22 cellular contexts compared by ENCODE assay signal in genomic region chr6:169898788-169899480, GRCh38.
A peak's percentile ranks its signal among the peaks of the same experiment; 100 is the strongest.
DNase-seq lines count a peak whose midpoint lies in the region; ATAC-seq, FAIRE-seq and TF ChIP-seq lines count a peak whose summit lies in the region.
"Had no signal": no experiment of that assay in that cellular context is flagged by ENCODE, and none has a peak within 500 bp of the region (broad histone marks: within the 10 kb centered on the region; RNA-seq: fewer than 3 reads in every experiment).

No MANE protein-coding gene starts in this region.

- peaks cover 2 to 35% (median 14%) of the 10 kb centered on the region in 10 experiments; a peak in 17 of 20 replicates for H3K4me1 ChIP-seq in BLaER1 treated with 17β-estradiol and CSF1 and Interleukin-3, amounts not matched to agents 10 nM and 100 nM
- no peaks in the 10 kb centered on the region for H3K4me1 ChIP-seq in HepG2 (ENCODE audit: insufficient read depth, low read length)
- H3K4me1 ChIP-seq: transverse colon had no signal

- H3K4me2 ChIP-seq in BLaER1 treated with 17β-estradiol and CSF1 and Interleukin-3, amounts not matched to agents 10 nM and 100 nM = peak overlapping the region in 9 of 11 experiments; percentile 29 to 88 (median 74); a peak in 13 of 22 replicates
- H3K4me2 ChIP-seq in HepG2 (ENCODE audit: low read depth, low read length) = no peak overlapping the region
- H3K4me2 ChIP-seq: SK-N-SH had no signal

- TF ChIP-seq EP300 in HepG2 (IDR thresholded peaks at IDR 0.05; ENCODE audit: low read depth in 2 of 2, low read length in 2 of 2) (no peak), HepG2 (CRISPR knock-in tag; IDR thresholded peaks at IDR 0.05; ENCODE audit: borderline replicate concordance) (no peak)

- no peak overlapping the region for H3K4me3 ChIP-seq in BLaER1 treated with 17β-estradiol and CSF1 and Interleukin-3, amounts not matched to agents 10 nM and 100 nM
- no peak overlapping the region for H3K4me3 ChIP-seq in HepG2 (replicated peaks in 1 of 3; ENCODE audit: insufficient read depth in 1 of 3, low read depth in 2 of 3, low read length in 3 of 3)
- H3K4me3 ChIP-seq: transverse colon had no signal

- POLR2A ChIA-PET in HepG2 (lab: Yijun Ruan, JAX) = no interaction called here

- no peaks in the 10 kb centered on the region for H3K9me3 ChIP-seq in BLaER1 treated with 17β-estradiol and CSF1 and Interleukin-3, amounts not matched to agents 10 nM and 100 nM (replicated peaks in 1 of 11)
- H3K9me3 ChIP-seq in HepG2 (ENCODE audit: low read length) = peaks cover 4% of the 10 kb centered on the region; the same call in 1 of the 2 replicates
- H3K9me3 ChIP-seq: SK-N-SH, transverse colon had no signal

- DNase-seq in dermis microvascular lymphatic vessel endothelial cell (ENCODE audit: low read depth in 2 of 2) (peak; percentile 77 to 95), HepG2 (ENCODE audit: low spot score) (no peak), pulmonary artery endothelial cell (ENCODE audit: low read depth, low spot score) (peak; percentile 86), NCI-H1092 treated with DMSO at 0.1 percent for 48 hours (lab: John Stamatoyannopoulos, UW) (no peak), LoVo (ENCODE audit: low spot score) (no peak), SHP77 (lab: John Stamatoyannopoulos, UW) (no peak)
- DNase-seq: activated CD4-positive, alpha-beta T cell treated with anti-CD3 and anti-CD28 coated beads for 48 hours; activated naive CD4-positive, alpha-beta T cell treated with Interleukin-2 at 50 U/mL for 16 hours; activated T-cell treated with anti-CD3 and anti-CD28 coated beads, Interleukin-2, amount 50 U/mL, for 4 hours; CD4-positive, alpha-beta T cell; effector memory CD4-positive, alpha-beta T cell; naive thymus-derived CD8-positive, alpha-beta T cell; NCI-H1417; NCI-H2171; NCI-H524; SK-N-SH; stimulated activated naive CD8-positive, alpha-beta T cell treated with anti-CD3 and anti-CD28 coated beads, Interleukin-15, Interleukin-2, amounts not matched to agents 100 U/mL and 50 U/mL, for 24 hours; T-helper 17 cell; transverse colon had no signal

- WGBS in HepG2 (ENCODE audit: low lambda C conversion rate) = 69% methylated on average over 30 of the region's 35 CpGs

- TF ChIP-seq POLR2A in HepG2 (IDR thresholded peaks at IDR 0.05; ENCODE audit: insufficient read depth in 1 of 2, low read depth in 2 of 2, low read length in 2 of 2) = no peak

- intact Hi-C loops in HepG2 (cut with micrococcal nuclease; ENCODE audit: unreplicated experiment) = no loop called here

- in situ Hi-C loops in HepG2 (cut with HindIII; ENCODE audit: extremely low pct_ligation_motif_present, low pct_unique_long_range_greater_than_20kb) = no loop called here

- no TSS peak for BruUV-seq in HepG2 (replicated peaks; lab: Mats Ljungman, UMichigan)

- FAIRE-seq in HepG2 (lab: Jason Lieb, UNC) = no peak

- no peak for TF ChIP-seq RAD21 in HepG2 (CRISPR knock-in tag; IDR thresholded peaks at IDR 0.05)

- H3K9ac ChIP-seq in BLaER1 treated with 17β-estradiol and CSF1 and Interleukin-3, amounts not matched to agents 10 nM and 100 nM = no peak overlapping the region
- H3K9ac ChIP-seq in HepG2 (ENCODE audit: insufficient read depth, low read depth, low read length) = no peak overlapping the region
- H3K9ac ChIP-seq: SK-N-SH had no signal

- TF ChIP-seq CTCF in HepG2 (CRISPR knock-in tag; IDR thresholded peaks at IDR 0.05) = no peak

- H3K27ac ChIP-seq in BLaER1 treated with 17β-estradiol and CSF1 and Interleukin-3, amounts not matched to agents 10 nM and 100 nM = no peak overlapping the region; a peak in 1 of 22 replicates
- H3K27ac ChIP-seq in HepG2 (ENCODE audit: extremely low read length, insufficient read depth, low read length) = no peak overlapping the region
- H3K27ac ChIP-seq: transverse colon had no signal

- H3K36me3 ChIP-seq in BLaER1 treated with 17β-estradiol and CSF1 and Interleukin-3, amounts not matched to agents 10 nM and 100 nM = no peaks in the 10 kb centered on the region
- no peaks in the 10 kb centered on the region for H3K36me3 ChIP-seq in HepG2 (replicated peaks in 1 of 2; ENCODE audit: control insufficient read depth in 1 of 2, insufficient read depth in 2 of 2, low read length in 2 of 2)
- H3K36me3 ChIP-seq: transverse colon had no signal

- H4K20me1 ChIP-seq in BLaER1 treated with 17β-estradiol and CSF1 and Interleukin-3, amounts not matched to agents 10 nM and 100 nM = no peaks in the 10 kb centered on the region
- H4K20me1 ChIP-seq in HepG2 (ENCODE audit: insufficient read depth, low read length) = no peaks in the 10 kb centered on the region

- H3K27me3 ChIP-seq in BLaER1 treated with 17β-estradiol and CSF1 and Interleukin-3, amounts not matched to agents 10 nM and 100 nM = 0 out of 22 replicates have a peak, but pooled peaks cover 0 to 8% (median 0%) of the 10 kb centered on the region in 11 experiments
- H3K27me3 ChIP-seq in HepG2 (ENCODE audit: control insufficient read depth in 1 of 2, insufficient read depth in 2 of 2, low read length in 2 of 2) = peaks cover 3 to 36% of the 10 kb centered on the region in 2 experiments; a peak in 3 of 5 replicates
- H3K27me3 ChIP-seq: transverse colon had no signal

- no peaks in the 10 kb centered on the region for H3K79me2 ChIP-seq in HepG2 (ENCODE audit: insufficient read depth, low read length)

- no peak overlapping the region for H2AFZ ChIP-seq in HepG2 (ENCODE audit: low read length)

- peak; percentile 14 for ATAC-seq in HepG2
- ATAC-seq in HG03280 (IDR thresholded peaks at IDR 0.05; ENCODE audit: unreplicated experiment) = no peak
- ATAC-seq: activated T-cell treated with anti-CD3 and anti-CD28 coated beads, Interleukin-2, amount 50 U/mL, for 4 hours; HCT116; naive thymus-derived CD8-positive, alpha-beta T cell; stimulated activated naive CD8-positive, alpha-beta T cell treated with anti-CD3 and anti-CD28 coated beads, Interleukin-15, Interleukin-2, amounts not matched to agents 100 U/mL and 50 U/mL, for 24 hours; T-helper 17 cell had no signal

- CTCF ChIA-PET in HepG2 (lab: Yijun Ruan, JAX; ENCODE audit: low intra/inter-chr PET ratio, low total read pairs) = no interaction called here

TF ChIP-seq in HepG2, 621 proteins besides CTCF, POLR2A, EP300 and RAD21:
- TF ChIP-seq LCORL (IDR thresholded peaks at IDR 0.05) (no peak), LCORL (CRISPR knock-in tag; IDR thresholded peaks at IDR 0.05) (no peak), NCOA1 (CRISPR knock-in tag; IDR thresholded peaks at IDR 0.05) (no peak), SNAPC4 (CRISPR knock-in tag; IDR thresholded peaks at IDR 0.05) (no peak), SMC3 (IDR thresholded peaks at IDR 0.05; ENCODE audit: low read length) (no peak), HNRNPL (IDR thresholded peaks at IDR 0.05; ENCODE audit: low read depth, low read length) (no peak)

Comparison
In these comparisons a context has a peak if more than half of its experiments do, and no peak if none do; other contexts are left out.
1. DNase-seq: peak in dermis microvascular lymphatic vessel endothelial cell (2 of 2) and pulmonary artery endothelial cell (single experiment); none in HepG2 (single experiment), NCI-H1092 treated with DMSO at 0.1 percent for 48 hours (single experiment), LoVo (single experiment) and SHP77 (0 of 2).